Comparison of ENCODE assay signal across 8 cellular contexts in the genomic region with DNA sequence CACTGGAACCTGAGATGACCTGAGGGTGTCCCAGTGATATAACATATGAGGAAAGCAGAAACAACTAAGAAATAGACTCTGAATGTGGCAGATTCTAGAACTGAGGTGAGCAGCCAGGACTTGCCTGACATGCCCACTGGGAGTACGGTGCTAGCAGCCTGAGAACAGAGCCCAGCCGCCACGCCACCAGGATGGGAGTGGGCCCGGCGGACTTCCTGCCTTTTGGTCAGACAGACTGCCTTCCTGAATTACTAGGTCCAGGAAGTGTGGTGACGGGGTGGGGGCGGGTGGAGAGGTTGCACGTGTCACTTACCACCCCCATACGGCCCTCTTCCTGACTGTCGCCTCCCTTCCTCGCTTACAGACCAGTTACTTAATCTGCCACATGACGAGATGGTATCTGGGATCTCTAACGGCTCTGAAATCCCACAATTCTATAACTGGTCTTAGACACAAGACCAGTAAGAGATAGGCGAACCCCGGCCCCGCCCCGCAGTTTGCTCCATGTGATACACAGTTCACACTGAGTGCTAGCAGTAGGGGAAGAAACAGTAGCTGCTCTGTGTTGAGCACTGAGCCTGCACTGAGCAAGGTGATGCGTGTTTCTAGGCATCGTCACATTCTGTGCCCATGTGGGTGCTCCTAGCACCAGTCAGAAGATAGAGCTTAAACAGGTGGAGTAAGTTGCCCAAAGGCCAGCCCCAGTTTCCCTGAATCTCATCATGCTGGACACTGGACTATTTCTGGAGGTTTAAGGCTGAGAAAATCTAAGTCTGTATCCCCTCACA.
DNase-seq lines count a peak whose midpoint lies in the region; ATAC-seq, FAIRE-seq and TF ChIP-seq lines count a peak whose summit lies in the region.

No MANE protein-coding gene starts in this region.

- peaks cover 0 to 12% (median 0%) of the 10 kb centered on the region in 7 donors for H3K27me3 ChIP-seq in spleen (replicated peaks in 1 of 7)

- peak overlapping the region; percentile 36 for H3K4me3 ChIP-seq in Jurkat, Clone E6-1 (ENCODE audit: low read length)
- H3K4me3 ChIP-seq in spleen = peak overlapping the region in 2 of 8 donors; percentile 8 to 58

- H3K9me3 ChIP-seq in spleen = peaks cover 0 to 8% (median 7%) of the 10 kb centered on the region in 8 donors

- peaks cover 7% of the 10 kb centered on the region for H3K4me1 Mint-ChIP-seq in activated CD8-positive, alpha-beta T cell treated with anti-CD3 and anti-CD28 coated beads for 36 hours (ENCODE audit: low read depth)

- intact Hi-C loops in activated CD8-positive, alpha-beta T cell treated with anti-CD3 and anti-CD28 coated beads for 36 hours (cut with micrococcal nuclease) = no loop called here
- intact Hi-C loops in spleen (cut with DNase I; ENCODE audit: low total_unique reads) = no loop called here

- ATAC-seq in activated CD8-positive, alpha-beta T cell treated with anti-CD3 and anti-CD28 coated beads for 36 hours = peak; percentile 90

- CTCF ChIA-PET in activated CD8-positive, alpha-beta T cell treated with anti-CD3 and anti-CD28 coated beads for 36 hours (lab: Charles Lee) = no interaction called here

- FAIRE-seq in GM12892 (lab: Jason Lieb, UNC) = peak; percentile 67

- 2 to 6% (median 5%) methylated on average over 17 to 19 of the region's 19 CpGs for WGBS in spleen, 5 donors

- POLR2A ChIA-PET in activated CD8-positive, alpha-beta T cell treated with anti-CD3 and anti-CD28 coated beads for 36 hours (lab: Charles Lee) = interaction anchor here (0.7 to 0.9 kb wide), 2 partner anchors 10 to 52 kb away, joined by 3 read pairs; no protein-coding TSS in a partner anchor

- peak overlapping the region; percentile 39 for H3K4me3 Mint-ChIP-seq in activated CD8-positive, alpha-beta T cell treated with anti-CD3 and anti-CD28 coated beads for 36 hours

- peaks cover 8% of the 10 kb centered on the region for H3K9me3 Mint-ChIP-seq in activated CD8-positive, alpha-beta T cell treated with anti-CD3 and anti-CD28 coated beads for 36 hours

- H3K27me3 Mint-ChIP-seq in activated CD8-positive, alpha-beta T cell treated with anti-CD3 and anti-CD28 coated beads for 36 hours = no peaks in the 10 kb centered on the region

- TF ChIP-seq CTCF in activated CD8-positive, alpha-beta T cell treated with anti-CD3 and anti-CD28 coated beads for 36 hours (IDR thresholded peaks at IDR 0.05) = no peak
- TF ChIP-seq CTCF in spleen (IDR thresholded peaks at IDR 0.05 in 8 of 11, conservative IDR thresholded peaks at IDR 0.05 in 3 of 11) = peak in 2 of 11 experiments; percentile 14 to 41

- H3K4me1 ChIP-seq in spleen = peaks cover 10 to 41% (median 25%) of the 10 kb centered on the region in 6 donors

- TF ChIP-seq POLR2A in GM12892 (IDR thresholded peaks at IDR 0.05; ENCODE audit: low read depth, low read length) = peak; percentile 31; the same call in 1 of the 2 replicates
- no peak for TF ChIP-seq POLR2A in spleen (IDR thresholded peaks at IDR 0.05)

- H3K36me3 ChIP-seq in spleen = no peaks in the 10 kb centered on the region

- no peaks in the 10 kb centered on the region for H3K36me3 Mint-ChIP-seq in activated CD8-positive, alpha-beta T cell treated with anti-CD3 and anti-CD28 coated beads for 36 hours (ENCODE audit: low read depth)

- H3K27ac ChIP-seq in spleen = peak overlapping the region in 7 of 8 donors; percentile 32 to 72 (median 57)

- H3K27ac Mint-ChIP-seq in activated CD8-positive, alpha-beta T cell treated with anti-CD3 and anti-CD28 coated beads for 36 hours = peak overlapping the region; percentile 77

- DNase-seq in GM12892 (ENCODE audit: insufficient read length) = no peak
- DNase-seq in Jurkat, Clone E6-1 (ENCODE audit: low read depth, low spot score) = peak; percentile 84
- DNase-seq in activated CD8-positive, alpha-beta T cell treated with anti-CD3 and anti-CD28 coated beads for 36 hours = peak; percentile 60
- DNase-seq in glomerular endothelial cell (ENCODE audit: extremely low read depth, low read depth, low spot score) = peak; percentile 94
- DNase-seq in spleen = peak; percentile 91
- no peak for DNase-seq in NCI-H345 treated with DMSO at 0.1 percent for 48 hours (lab: John Stamatoyannopoulos, UW; ENCODE audit: unreplicated experiment)
- no peak for DNase-seq in NCI-H2227 treated with DMSO at 0.1 percent for 48 hours (lab: John Stamatoyannopoulos, UW)
- no peak for DNase-seq in 8988T

Comparison
In these comparisons a context has a peak if more than half of its experiments do, and no peak if none do; other contexts are left out.
1. DNase-seq: peak in Jurkat, Clone E6-1 (single experiment), activated CD8-positive, alpha-beta T cell treated with anti-CD3 and anti-CD28 coated beads for 36 hours (single experiment), glomerular endothelial cell (single experiment) and spleen (single experiment); none in GM12892 (single experiment), NCI-H345 treated with DMSO at 0.1 percent for 48 hours (single experiment), NCI-H2227 treated with DMSO at 0.1 percent for 48 hours (single experiment) and 8988T (single experiment).